ENCODE assay signal across 8 cellular contexts in the genomic region with DNA sequence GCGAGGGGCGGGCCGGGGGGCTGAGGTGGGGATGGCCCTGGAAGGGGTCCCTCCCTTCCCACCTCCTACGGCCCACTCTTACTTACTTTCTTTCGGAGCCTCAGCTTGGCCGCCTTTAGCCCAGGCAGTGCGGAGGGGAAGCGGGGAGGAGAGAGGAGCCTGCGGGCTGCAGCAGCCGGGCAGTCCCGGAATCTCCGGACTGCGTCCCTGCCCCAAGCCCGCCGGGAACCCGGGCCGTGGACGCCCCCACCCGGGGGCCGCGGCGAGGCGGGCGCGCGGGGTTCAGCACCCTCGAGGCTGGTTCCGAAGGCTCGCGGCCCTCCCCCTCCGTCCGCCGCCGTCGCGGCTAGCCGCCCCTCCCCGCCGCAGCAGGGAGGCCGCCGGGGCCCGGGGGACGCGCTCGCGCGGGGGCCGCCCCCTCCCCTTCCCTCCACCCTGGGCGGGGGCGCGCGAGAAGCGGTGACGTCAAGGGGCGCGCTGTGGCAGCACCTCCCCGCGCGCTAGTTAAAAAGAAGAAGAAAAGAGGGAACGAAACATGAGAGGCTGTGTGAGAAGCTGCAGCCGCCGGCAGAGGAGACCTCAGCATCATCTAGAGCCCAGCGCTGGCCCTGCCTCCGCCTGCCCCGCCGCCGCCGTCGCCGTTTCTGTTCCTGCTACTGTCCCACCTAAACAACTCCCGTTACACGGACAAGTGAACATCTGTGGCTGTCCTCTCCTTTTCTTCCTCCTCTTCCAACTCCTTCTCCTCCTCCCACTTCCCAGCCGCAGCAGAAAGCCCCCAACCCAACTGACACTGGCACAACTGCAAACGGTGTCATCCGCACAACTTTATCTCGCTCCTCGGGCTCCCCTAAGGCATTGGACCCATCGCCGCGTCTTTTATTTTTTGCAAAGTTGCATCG. TPM values are rescaled to one million over a fixed set of nuclear protein-coding genes. Genes with fewer than 3 reads are reported as not detected.
DNase-seq lines count a peak whose midpoint lies in the region; ATAC-seq, FAIRE-seq and TF ChIP-seq lines count a peak whose summit lies in the region.

A gene with protein sequence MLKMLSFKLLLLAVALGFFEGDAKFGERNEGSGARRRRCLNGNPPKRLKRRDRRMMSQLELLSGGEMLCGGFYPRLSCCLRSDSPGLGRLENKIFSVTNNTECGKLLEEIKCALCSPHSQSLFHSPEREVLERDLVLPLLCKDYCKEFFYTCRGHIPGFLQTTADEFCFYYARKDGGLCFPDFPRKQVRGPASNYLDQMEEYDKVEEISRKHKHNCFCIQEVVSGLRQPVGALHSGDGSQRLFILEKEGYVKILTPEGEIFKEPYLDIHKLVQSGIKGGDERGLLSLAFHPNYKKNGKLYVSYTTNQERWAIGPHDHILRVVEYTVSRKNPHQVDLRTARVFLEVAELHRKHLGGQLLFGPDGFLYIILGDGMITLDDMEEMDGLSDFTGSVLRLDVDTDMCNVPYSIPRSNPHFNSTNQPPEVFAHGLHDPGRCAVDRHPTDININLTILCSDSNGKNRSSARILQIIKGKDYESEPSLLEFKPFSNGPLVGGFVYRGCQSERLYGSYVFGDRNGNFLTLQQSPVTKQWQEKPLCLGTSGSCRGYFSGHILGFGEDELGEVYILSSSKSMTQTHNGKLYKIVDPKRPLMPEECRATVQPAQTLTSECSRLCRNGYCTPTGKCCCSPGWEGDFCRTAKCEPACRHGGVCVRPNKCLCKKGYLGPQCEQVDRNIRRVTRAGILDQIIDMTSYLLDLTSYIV (plus strand): TSS at position 536 of the 902 bp plus-strand sequence. CDS start 520 bp downstream, outside the sequence.

- CTCF ChIA-PET in AG04449 (lab: Yijun Ruan, JAX), result interaction anchor here (1.5 kb wide), 1 partner anchor 417 kb away, joined by 3 read pairs; no protein-coding TSS in a partner anchor

- peak within 1 kb of the TSS; percentile 72 for H3K4me3 ChIP-seq in AG04449 (ENCODE audit: low read depth, low read length)
- H3K4me3 ChIP-seq in KMS-11 (IDR thresholded peaks at IDR 0.05; ENCODE audit: insufficient read depth, low read depth, low read length), result no peak within 1 kb of the TSS
- H3K4me3 ChIP-seq in fibroblast of pulmonary artery (replicated peaks; ENCODE audit: low read depth, low read length), result peak within 1 kb of the TSS; percentile 89

- no peaks in the 10 kb centered on the region for H3K9me3 Mint-ChIP-seq in activated T-cell treated with anti-CD3 and anti-CD28 coated beads, Interleukin-2, amount 50 U/mL, for 4 hours

- H3K27ac ChIP-seq in KMS-11, result no peak within 1 kb of the TSS

- peak within 1 kb of the TSS; percentile 78 for H3K4me3 Mint-ChIP-seq in activated T-cell treated with anti-CD3 and anti-CD28 coated beads, Interleukin-2, amount 50 U/mL, for 4 hours

- TF ChIP-seq POLR2A in GM12891 (IDR thresholded peaks at IDR 0.05; ENCODE audit: low read depth, low read length), result no peak

- H2AFZ ChIP-seq in KMS-11 (ENCODE audit: low read depth), result peak within 1 kb of the TSS; percentile 53; the same call in 1 of the 2 replicates

- peaks cover 19% of the 10 kb centered on the region for H3K4me1 Mint-ChIP-seq in activated T-cell treated with anti-CD3 and anti-CD28 coated beads, Interleukin-2, amount 50 U/mL, for 4 hours (ENCODE audit: low read depth)

- no peak for DNase-seq in AG04449 (ENCODE audit: low read depth, low spot score)
- peak; percentile 30 for DNase-seq in GM12891 (ENCODE audit: insufficient read length, low spot score)
- no peak for DNase-seq in activated T-cell treated with anti-CD3 and anti-CD28 coated beads, Interleukin-2, amount 50 U/mL, for 4 hours
- peak; percentile 86 for DNase-seq in fibroblast of pulmonary artery (ENCODE audit: low read depth)
- peak; percentile 46 for DNase-seq in myocyte (ENCODE audit: low read depth)
- peak; percentile 72 for DNase-seq in urothelium cell line (ENCODE audit: low spot score)
- DNase-seq in RCC 7860 (ENCODE audit: low spot score), result no peak

- TF ChIP-seq CTCF in AG04449 (IDR thresholded peaks at IDR 0.05; ENCODE audit: insufficient read depth, low read length, missing control alignments) (no peak), KMS-11 (conservative IDR thresholded peaks at IDR 0.05; ENCODE audit: low read depth, low read length) (no peak), fibroblast of pulmonary artery (IDR thresholded peaks at IDR 0.05; ENCODE audit: low read length, missing control alignments) (no peak)

- H3K4me1 ChIP-seq in KMS-11 (ENCODE audit: low read depth, poor library complexity, severe bottlenecking), result no peaks in the 10 kb centered on the region

- no peaks in the 10 kb centered on the region for H3K79me2 ChIP-seq in KMS-11 (ENCODE audit: insufficient read depth, low read depth)

- H3K27me3 ChIP-seq in KMS-11 (ENCODE audit: insufficient read depth, low read depth), result no peaks in the 10 kb centered on the region

- H3K36me3 Mint-ChIP-seq in activated T-cell treated with anti-CD3 and anti-CD28 coated beads, Interleukin-2, amount 50 U/mL, for 4 hours (ENCODE audit: insufficient read depth), result no peaks in the 10 kb centered on the region

- POLR2A ChIA-PET in AG04449 (lab: Yijun Ruan, JAX), result interaction anchor here (1.0 kb wide), 1 partner anchor 80 kb away, joined by 3 read pairs; no protein-coding TSS in a partner anchor

- peak; percentile 53 to 65 for ATAC-seq in activated T-cell treated with anti-CD3 and anti-CD28 coated beads, Interleukin-2, amount 50 U/mL, for 4 hours

- no peaks in the 10 kb centered on the region for H4K20me1 ChIP-seq in KMS-11 (ENCODE audit: insufficient read depth)

- FAIRE-seq in GM12891 (lab: Jason Lieb, UNC), result no peak
- FAIRE-seq in urothelium cell line (lab: Jason Lieb, UNC), result no peak
- no peak for FAIRE-seq in RCC 7860 (lab: Jason Lieb, UNC)

- peaks cover 32% of the 10 kb centered on the region for H3K27me3 Mint-ChIP-seq in activated T-cell treated with anti-CD3 and anti-CD28 coated beads, Interleukin-2, amount 50 U/mL, for 4 hours (ENCODE audit: low read depth)

- H3K9ac ChIP-seq in KMS-11, result no peak within 1 kb of the TSS

- peak within 1 kb of the TSS; percentile 27; the same call in 1 of the 2 replicates for H3K4me2 ChIP-seq in KMS-11

- no peaks in the 10 kb centered on the region for H3K36me3 ChIP-seq in KMS-11 (ENCODE audit: insufficient read depth)

TF ChIP-seq in GM12891, 5 proteins besides CTCF, POLR2A, EP300 and RAD21:
- TF ChIP-seq PAX5 (IDR thresholded peaks at IDR 0.05; ENCODE audit: insufficient read depth, low read length, severe bottlenecking), result no peak
- no peak for TF ChIP-seq POLR2AphosphoS5 (IDR thresholded peaks at IDR 0.05; ENCODE audit: low read depth, low read length)
- no peak for TF ChIP-seq POU2F2 (IDR thresholded peaks at IDR 0.05; ENCODE audit: low read depth, low read length)
- no peak for TF ChIP-seq SPI1 (IDR thresholded peaks at IDR 0.05; ENCODE audit: low read depth, low read length)
- no peak for TF ChIP-seq TAF1 (IDR thresholded peaks at IDR 0.05; ENCODE audit: low read depth, low read length)

RNA-seq across cellular contexts. Expression of the gene that starts here (rescaled TPM):
- polyA plus RNA-seq in GM12891 (2012; ENCODE audit: low read depth, missing spikeins), result 0.03 TPM
- under 1 TPM in 2 of 3 donors, not detected in 1; 0.08 TPM for total RNA-seq in activated T-cell treated with anti-CD3 and anti-CD28 coated beads, Interleukin-2, amount 50 U/mL, for 4 hours
- 0.05 TPM in 2 replicates for total RNA-seq in myocyte
- 0.19 TPM for polyA plus RNA-seq in myocyte (2012)

Comparison
In these comparisons a context has a peak if more than half of its experiments do, and no peak if none do; other contexts are left out.
1. Peak in ATAC-seq in activated T-cell treated with anti-CD3 and anti-CD28 coated beads, Interleukin-2, amount 50 U/mL, for 4 hours; RNA of the gene not detected or under 1 TPM.
2. Peak in DNase-seq in myocyte; RNA of the gene not detected or under 1 TPM.
3. DNase-seq: peak in GM12891 (single experiment), fibroblast of pulmonary artery (single experiment) and urothelium cell line (single experiment); none in AG04449 (single experiment), activated T-cell treated with anti-CD3 and anti-CD28 coated beads, Interleukin-2, amount 50 U/mL, for 4 hours (single experiment) and RCC 7860 (single experiment).